In genomic region chr12:27820564-27820963, GRCh38 we compare ENCODE assay signal across 1 cellular context.
TF ChIP-seq lines count a peak whose summit lies in the region.

No MANE protein-coding gene starts in this region.

TF ChIP-seq in HEK293, 187 proteins besides CTCF, POLR2A, EP300 and RAD21:
- TF ChIP-seq ZNF600 (tag by site-specific recombination; IDR thresholded peaks at IDR 0.05) (peak; percentile 66), ZBTB10 (tag by site-specific recombination; IDR thresholded peaks at IDR 0.05) (no peak)
